21 cellular contexts compared by ENCODE assay signal in the genomic region with DNA sequence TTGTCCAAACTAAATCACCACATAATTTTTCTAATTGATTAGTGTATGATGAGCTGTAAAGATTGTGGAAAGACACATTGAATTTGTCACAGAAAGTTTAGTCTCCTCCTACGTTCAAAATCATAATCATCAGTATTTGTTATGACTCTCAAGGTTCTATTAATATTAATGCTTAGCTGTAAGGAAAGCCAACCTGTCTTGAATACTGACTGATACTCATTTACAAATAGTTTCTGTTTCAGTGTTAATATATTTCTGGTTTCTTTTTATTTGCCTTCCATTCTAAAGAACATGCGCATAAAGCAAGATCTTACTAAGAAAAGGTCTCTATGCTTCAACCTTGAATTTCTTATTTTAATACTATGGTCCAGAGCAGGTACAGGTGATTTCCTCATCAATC. TPM values are rescaled to one million over a fixed set of nuclear protein-coding genes. Genes with fewer than 3 reads are reported as not detected.
A peak's percentile ranks its signal among the peaks of the same experiment; 100 is the strongest.
DNase-seq lines count a peak whose midpoint lies in the region; ATAC-seq lines count a peak whose summit lies in the region.
"Had no signal": no experiment of that assay in that cellular context is flagged by ENCODE, and none has a peak within 500 bp of the region (broad histone marks: within the 10 kb centered on the region; RNA-seq: fewer than 3 reads in every experiment).

No MANE protein-coding gene starts in this region.

- ATAC-seq in GM18511 (IDR thresholded peaks at IDR 0.05; ENCODE audit: unreplicated experiment) (peak; percentile 72), GM21367 (IDR thresholded peaks at IDR 0.05; ENCODE audit: unreplicated experiment) (peak; percentile 61), HG02852 (IDR thresholded peaks at IDR 0.05; ENCODE audit: unreplicated experiment) (peak; percentile 80), HG03432 (IDR thresholded peaks at IDR 0.05; ENCODE audit: unreplicated experiment) (peak; percentile 85)
- ATAC-seq in naive thymus-derived CD8-positive, alpha-beta T cell, result no peak
- ATAC-seq: activated CD8-positive, alpha-beta memory T cell treated with anti-CD3 and anti-CD28 coated beads, Interleukin-2, amount 10 ng/mL, durations not matched to agents 7 days and 5 days; sciatic nerve had no signal

- H2BK120ac ChIP-seq in trophoblast cell (ENCODE audit: insufficient read depth, low read length, poor library complexity), result no peak overlapping the region

- no peak overlapping the region for H3K4me3 ChIP-seq in trophoblast cell (ENCODE audit: low read depth, low read length)
- H3K4me3 ChIP-seq: esophagus squamous epithelium, Peyer's patch, SK-N-MC, uterus had no signal

- CTCF ChIA-PET in activated naive CD4-positive, alpha-beta T cell treated with anti-CD3 and anti-CD28 coated beads, Interleukin-2, amount 10 ng/mL, durations not matched to agents 7 days and 5 days (lab: Charles Lee), result no interaction called here

- H3K4me1 Mint-ChIP-seq in activated naive CD4-positive, alpha-beta T cell treated with anti-CD3 and anti-CD28 coated beads, Interleukin-2, amount 10 ng/mL, durations not matched to agents 7 days and 5 days, result no peaks in the 10 kb centered on the region
- no peaks in the 10 kb centered on the region for H3K4me1 Mint-ChIP-seq in naive thymus-derived CD8-positive, alpha-beta T cell
- H3K4me1 Mint-ChIP-seq: activated CD8-positive, alpha-beta memory T cell treated with anti-CD3 and anti-CD28 coated beads, Interleukin-2, amount 10 ng/mL, durations not matched to agents 7 days and 5 days had no signal

- H3K36me3 ChIP-seq in trophoblast cell (ENCODE audit: control insufficient read depth in 1 of 2, insufficient read depth in 2 of 2, low read length in 2 of 2), result no peaks in the 10 kb centered on the region
- H3K36me3 ChIP-seq: esophagus squamous epithelium, uterus had no signal

- H3K27ac Mint-ChIP-seq in activated naive CD4-positive, alpha-beta T cell treated with anti-CD3 and anti-CD28 coated beads, Interleukin-2, amount 10 ng/mL, durations not matched to agents 7 days and 5 days, result no peak overlapping the region
- H3K27ac Mint-ChIP-seq in naive thymus-derived CD8-positive, alpha-beta T cell, result no peak overlapping the region
- H3K27ac Mint-ChIP-seq: activated CD8-positive, alpha-beta memory T cell treated with anti-CD3 and anti-CD28 coated beads, Interleukin-2, amount 10 ng/mL, durations not matched to agents 7 days and 5 days had no signal

- H3K27ac ChIP-seq in trophoblast cell (ENCODE audit: low read depth, low read length), result no peak overlapping the region
- H3K27ac ChIP-seq: esophagus squamous epithelium, Peyer's patch, SK-N-MC, uterus had no signal

- no peaks in the 10 kb centered on the region for H3K36me3 Mint-ChIP-seq in activated naive CD4-positive, alpha-beta T cell treated with anti-CD3 and anti-CD28 coated beads, Interleukin-2, amount 10 ng/mL, durations not matched to agents 7 days and 5 days
- no peaks in the 10 kb centered on the region for H3K36me3 Mint-ChIP-seq in naive thymus-derived CD8-positive, alpha-beta T cell
- H3K36me3 Mint-ChIP-seq: activated CD8-positive, alpha-beta memory T cell treated with anti-CD3 and anti-CD28 coated beads, Interleukin-2, amount 10 ng/mL, durations not matched to agents 7 days and 5 days had no signal

- no peaks in the 10 kb centered on the region for H3K79me1 ChIP-seq in trophoblast cell (ENCODE audit: low read length)

- no peak for DNase-seq in AG08396 (ENCODE audit: low spot score)
- DNase-seq in activated naive CD4-positive, alpha-beta T cell treated with anti-CD3 and anti-CD28 coated beads, Interleukin-2, amount 10 ng/mL, durations not matched to agents 7 days and 5 days, result no peak
- DNase-seq in naive thymus-derived CD8-positive, alpha-beta T cell, result no peak
- no peak for DNase-seq in trophoblast cell
- DNase-seq: activated CD8-positive, alpha-beta memory T cell treated with anti-CD3 and anti-CD28 coated beads, Interleukin-2, amount 10 ng/mL, durations not matched to agents 7 days and 5 days; activated effector memory CD4-positive, alpha-beta T cell treated with Interleukin-2 at 50 U/mL for 16 hours; amniotic stem cell; esophagus squamous epithelium; Karpas-422; NCI-H1417; NCI-H774; occipital lobe; Peyer's patch; T-helper 9 cell; uterus had no signal

- no peak overlapping the region for H2BK12ac ChIP-seq in trophoblast cell (ENCODE audit: low read length)

- H3K4me3 Mint-ChIP-seq in activated naive CD4-positive, alpha-beta T cell treated with anti-CD3 and anti-CD28 coated beads, Interleukin-2, amount 10 ng/mL, durations not matched to agents 7 days and 5 days, result no peak overlapping the region
- no peak overlapping the region for H3K4me3 Mint-ChIP-seq in naive thymus-derived CD8-positive, alpha-beta T cell
- H3K4me3 Mint-ChIP-seq: activated CD8-positive, alpha-beta memory T cell treated with anti-CD3 and anti-CD28 coated beads, Interleukin-2, amount 10 ng/mL, durations not matched to agents 7 days and 5 days had no signal

- H2BK5ac ChIP-seq in trophoblast cell (ENCODE audit: low read depth, low read length, poor library complexity), result no peak overlapping the region

- H3K79me2 ChIP-seq in trophoblast cell (ENCODE audit: control insufficient read depth, insufficient read depth, low read length, poor library complexity), result no peaks in the 10 kb centered on the region

- H4K91ac ChIP-seq in trophoblast cell (ENCODE audit: low read depth, low read length), result no peak overlapping the region

- H2AFZ ChIP-seq in trophoblast cell (ENCODE audit: insufficient read depth, low read length, poor library complexity), result no peak overlapping the region

- H3K18ac ChIP-seq in trophoblast cell (ENCODE audit: low read length), result no peak overlapping the region

- H3K14ac ChIP-seq in trophoblast cell (ENCODE audit: low read length), result no peak overlapping the region

- no peak overlapping the region for H2AK5ac ChIP-seq in trophoblast cell (ENCODE audit: low read length)

- no peak overlapping the region for H3K23ac ChIP-seq in trophoblast cell (ENCODE audit: low read length)

- no peaks in the 10 kb centered on the region for H3K9me3 Mint-ChIP-seq in activated naive CD4-positive, alpha-beta T cell treated with anti-CD3 and anti-CD28 coated beads, Interleukin-2, amount 10 ng/mL, durations not matched to agents 7 days and 5 days
- H3K9me3 Mint-ChIP-seq in naive thymus-derived CD8-positive, alpha-beta T cell, result peaks cover 0 to 3% (median 0%) of the 10 kb centered on the region in 9 donors

- no peak overlapping the region for H4K12ac ChIP-seq in trophoblast cell (ENCODE audit: low read depth, low read length)

- no peak overlapping the region for H3K4ac ChIP-seq in trophoblast cell (ENCODE audit: low read depth, low read length)

- no CpG with 5 or more reads among the region's 2 CpGs for WGBS in trophoblast cell (ENCODE audit: extremely low coverage, insufficient coverage, insufficient read length)

- no peak overlapping the region for H4K8ac ChIP-seq in trophoblast cell (ENCODE audit: low read depth, low read length)

- no peaks in the 10 kb centered on the region for H3K27me3 ChIP-seq in trophoblast cell (ENCODE audit: insufficient read depth, low read length)
- H3K27me3 ChIP-seq: esophagus squamous epithelium, Peyer's patch, uterus had no signal

- H3K4me2 ChIP-seq in trophoblast cell (ENCODE audit: low read length), result no peak overlapping the region

- H3K9ac ChIP-seq in trophoblast cell (ENCODE audit: low read length), result no peak overlapping the region

- no peaks in the 10 kb centered on the region for H3K27me3 Mint-ChIP-seq in activated naive CD4-positive, alpha-beta T cell treated with anti-CD3 and anti-CD28 coated beads, Interleukin-2, amount 10 ng/mL, durations not matched to agents 7 days and 5 days
- peaks cover 0 to 4% (median 0%) of the 10 kb centered on the region in 5 donors for H3K27me3 Mint-ChIP-seq in naive thymus-derived CD8-positive, alpha-beta T cell
- H3K27me3 Mint-ChIP-seq: activated CD8-positive, alpha-beta memory T cell treated with anti-CD3 and anti-CD28 coated beads, Interleukin-2, amount 10 ng/mL, durations not matched to agents 7 days and 5 days had no signal

- POLR2A ChIA-PET in naive thymus-derived CD8-positive, alpha-beta T cell (lab: Charles Lee), result no interaction called here

- no peaks in the 10 kb centered on the region for H3K4me1 ChIP-seq in trophoblast cell (ENCODE audit: control insufficient read depth in 1 of 2, insufficient read depth in 2 of 2, low read length in 2 of 2)
- H3K4me1 ChIP-seq: esophagus squamous epithelium, Peyer's patch, uterus had no signal

- H3K9me3 ChIP-seq in trophoblast cell (ENCODE audit: insufficient read depth, low read depth, low read length), result no peaks in the 10 kb centered on the region
- H3K9me3 ChIP-seq: esophagus squamous epithelium, Peyer's patch, uterus had no signal

RNA-seq across cellular contexts. Expression of a gene that starts 55.1 kb away (rescaled TPM):
- under 1 TPM; 0.49 to 0.55 TPM for total RNA-seq in naive thymus-derived CD8-positive, alpha-beta T cell
- under 1 TPM in 1 of 3 donors, not detected in 2; 0.46 TPM for polyA plus RNA-seq in naive thymus-derived CD8-positive, alpha-beta T cell
- 9.9 and 11.2 TPM in 2 replicates for polyA plus RNA-seq in trophoblast cell (2013)

Comparison
In these comparisons a context has a peak if more than half of its experiments do, and no peak if none do; other contexts are left out.
1. ATAC-seq: peak in GM18511 (single experiment), GM21367 (single experiment), HG02852 (single experiment) and HG03432 (single experiment); none in naive thymus-derived CD8-positive, alpha-beta T cell (0 of 2).